Comparison of ENCODE assay signal across 1 cellular context in the genomic region with DNA sequence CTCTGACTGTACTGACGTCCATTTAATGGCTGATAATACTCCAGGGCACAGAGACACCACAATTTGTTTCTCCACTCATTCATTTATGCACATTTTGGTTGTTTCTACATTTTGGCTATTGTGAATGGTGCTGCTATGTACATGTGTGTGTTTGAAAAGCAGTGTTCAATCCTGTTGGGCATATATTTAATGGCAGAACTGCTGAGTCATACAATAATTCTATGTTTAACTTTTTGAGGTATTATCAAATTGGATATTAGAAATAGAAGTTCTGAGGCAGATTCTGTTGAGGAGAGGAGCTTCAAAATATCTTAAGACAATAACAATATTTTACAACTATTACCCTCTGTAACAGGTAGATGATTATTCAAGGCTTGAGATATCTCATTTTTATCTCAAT.
TF ChIP-seq lines count a peak whose summit lies in the region.

No MANE protein-coding gene starts in this region.

TF ChIP-seq in IMR-90, 13 proteins besides CTCF, POLR2A, EP300 and RAD21:
- no peak for TF ChIP-seq ELK1 (IDR thresholded peaks at IDR 0.05; ENCODE audit: borderline replicate concordance, low read depth, low read length)
- TF ChIP-seq NFE2L2 (IDR thresholded peaks at IDR 0.05; ENCODE audit: low read depth, low read length), result peak; percentile 89
- no peak for TF ChIP-seq FOS (IDR thresholded peaks at IDR 0.05; ENCODE audit: low read depth, low read length)
- TF ChIP-seq, protein P1, sequence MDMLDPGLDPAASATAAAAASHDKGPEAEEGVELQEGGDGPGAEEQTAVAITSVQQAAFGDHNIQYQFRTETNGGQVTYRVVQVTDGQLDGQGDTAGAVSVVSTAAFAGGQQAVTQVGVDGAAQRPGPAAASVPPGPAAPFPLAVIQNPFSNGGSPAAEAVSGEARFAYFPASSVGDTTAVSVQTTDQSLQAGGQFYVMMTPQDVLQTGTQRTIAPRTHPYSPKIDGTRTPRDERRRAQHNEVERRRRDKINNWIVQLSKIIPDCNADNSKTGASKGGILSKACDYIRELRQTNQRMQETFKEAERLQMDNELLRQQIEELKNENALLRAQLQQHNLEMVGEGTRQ (IDR thresholded peaks at IDR 0.05; ENCODE audit: low read depth, low read length), result no peak
- no peak for TF ChIP-seq MAZ (IDR thresholded peaks at IDR 0.05; ENCODE audit: borderline replicate concordance, low read depth, low read length)
- TF ChIP-seq SMC3 (IDR thresholded peaks at IDR 0.05; ENCODE audit: low read depth, low read length), result no peak
- no peak for TF ChIP-seq CHD1 (IDR thresholded peaks at IDR 0.05; ENCODE audit: low read depth, low read length)
- TF ChIP-seq MAFK (IDR thresholded peaks at IDR 0.05; ENCODE audit: low read depth, low read length), result peak; percentile 89
- no peak for TF ChIP-seq RCOR1 (IDR thresholded peaks at IDR 0.05; ENCODE audit: insufficient replicate concordance, low read length)
- no peak for TF ChIP-seq RFX5 (IDR thresholded peaks at IDR 0.05; ENCODE audit: low read depth, low read length)
- no peak for TF ChIP-seq BHLHE40 (IDR thresholded peaks at IDR 0.05; ENCODE audit: low read depth, low read length)
- TF ChIP-seq MXI1 (IDR thresholded peaks at IDR 0.05; ENCODE audit: borderline replicate concordance, low read depth, low read length), result no peak
